ENCODE assay signal across 9 cellular contexts in genomic region chr7:99615989-99616358, GRCh38. TPM values are rescaled to one million over a fixed set of nuclear protein-coding genes. Genes with fewer than 3 reads are reported as not detected.
DNase-seq lines count a peak whose midpoint lies in the region; ATAC-seq lines count a peak whose summit lies in the region.
"Had no signal": no experiment of that assay in that cellular context is flagged by ENCODE, and none has a peak within 500 bp of the region (broad histone marks: within the 10 kb centered on the region; RNA-seq: fewer than 3 reads in every experiment).

No MANE protein-coding gene starts in this region.

- no peaks in the 10 kb centered on the region for H3K27me3 Mint-ChIP-seq in activated CD4-positive, alpha-beta memory T cell treated with anti-CD3 and anti-CD28 coated beads for 36 hours
- peaks cover 0 to 9% of the 10 kb centered on the region in 2 donors for H3K27me3 Mint-ChIP-seq in stimulated activated naive B cell treated with anti-CD40 and anti-IgM and Interleukin-4, amounts not matched to agents 10 μg/mL and 1 μg/mL and 100 μg/mL, for 72 hours

- H3K4me3 Mint-ChIP-seq in activated CD4-positive, alpha-beta memory T cell treated with anti-CD3 and anti-CD28 coated beads for 36 hours, result peak overlapping the region; percentile 95
- H3K4me3 Mint-ChIP-seq in stimulated activated naive B cell treated with anti-CD40 and anti-IgM and Interleukin-4, amounts not matched to agents 10 μg/mL and 1 μg/mL and 100 μg/mL, for 72 hours, result peak overlapping the region; percentile 96 to 98

- peaks cover 29% of the 10 kb centered on the region for H3K36me3 ChIP-seq in iPS-18a (ENCODE audit: control insufficient read depth, low read depth, low read length)

- intact Hi-C loops in activated CD4-positive, alpha-beta memory T cell treated with anti-CD3 and anti-CD28 coated beads for 36 hours (cut with micrococcal nuclease), result loop anchor here (1.0 to 2.0 kb wide), 4 partner anchors 57 to 143 kb away; partner anchors contain the start of genes ZKSCAN5 and ZNF655

- peaks cover 8% of the 10 kb centered on the region for H3K4me1 ChIP-seq in iPS-18a (ENCODE audit: control insufficient read depth, low read depth, low read length)

- no peaks in the 10 kb centered on the region for H3K27me3 ChIP-seq in iPS-18a (ENCODE audit: control insufficient read depth, insufficient read depth, low read length)

- POLR2A ChIA-PET in activated CD4-positive, alpha-beta memory T cell treated with anti-CD3 and anti-CD28 coated beads for 36 hours (lab: Charles Lee), result interaction anchor here (1.0 to 2.3 kb wide), 7 partner anchors 9 to 116 kb away, joined by 4 to 11 read pairs (median 5); partner anchors contain the start of genes FAM200A, TMEM225B, ZNF394 and ZNF655

- H3K27ac ChIP-seq in iPS-18a (ENCODE audit: low read length), result peak overlapping the region; percentile 67

- H3K9ac ChIP-seq in iPS-18a (ENCODE audit: low read length), result peak overlapping the region; percentile 86

- CTCF ChIA-PET in activated CD4-positive, alpha-beta memory T cell treated with anti-CD3 and anti-CD28 coated beads for 36 hours (lab: Charles Lee), result interaction anchor here (0.8 to 2.5 kb wide), 5 partner anchors 11 to 364 kb away, joined by 3 to 5 read pairs (median 4); no protein-coding TSS in a partner anchor

- peak overlapping the region; percentile 92 for H3K27ac Mint-ChIP-seq in activated CD4-positive, alpha-beta memory T cell treated with anti-CD3 and anti-CD28 coated beads for 36 hours
- H3K27ac Mint-ChIP-seq in stimulated activated naive B cell treated with anti-CD40 and anti-IgM and Interleukin-4, amounts not matched to agents 10 μg/mL and 1 μg/mL and 100 μg/mL, for 72 hours, result peak overlapping the region; percentile 97

- peak overlapping the region; percentile 85 for H3K4me3 ChIP-seq in iPS-18a (ENCODE audit: low read length)

- no peaks in the 10 kb centered on the region for H3K9me3 Mint-ChIP-seq in activated CD4-positive, alpha-beta memory T cell treated with anti-CD3 and anti-CD28 coated beads for 36 hours
- H3K9me3 Mint-ChIP-seq in stimulated activated naive B cell treated with anti-CD40 and anti-IgM and Interleukin-4, amounts not matched to agents 10 μg/mL and 1 μg/mL and 100 μg/mL, for 72 hours, result no peaks in the 10 kb centered on the region

- H3K36me3 Mint-ChIP-seq in activated CD4-positive, alpha-beta memory T cell treated with anti-CD3 and anti-CD28 coated beads for 36 hours, result peaks cover 24% of the 10 kb centered on the region
- peaks cover 17 to 27% of the 10 kb centered on the region in 2 donors for H3K36me3 Mint-ChIP-seq in stimulated activated naive B cell treated with anti-CD40 and anti-IgM and Interleukin-4, amounts not matched to agents 10 μg/mL and 1 μg/mL and 100 μg/mL, for 72 hours

- ATAC-seq in stimulated activated naive B cell treated with anti-CD40 and anti-IgM and Interleukin-4, amounts not matched to agents 10 μg/mL and 1 μg/mL and 100 μg/mL, for 72 hours (replicated peaks), result no peak
- ATAC-seq in HG02759 (IDR thresholded peaks at IDR 0.05; ENCODE audit: unreplicated experiment), result no peak

- no peaks in the 10 kb centered on the region for H3K9me3 ChIP-seq in iPS-18a (ENCODE audit: control insufficient read depth, low read depth, low read length)

- peak; percentile 48 for DNase-seq in DMS53 (lab: John Stamatoyannopoulos, UW)
- no peak for DNase-seq in DMS53 treated with DMSO at 0.1 percent for 48 hours (lab: John Stamatoyannopoulos, UW; ENCODE audit: unreplicated experiment)
- no peak for DNase-seq in activated CD4-positive, alpha-beta memory T cell treated with anti-CD3 and anti-CD28 coated beads for 36 hours
- no peak for DNase-seq in stimulated activated naive B cell treated with anti-CD40 and anti-IgM and Interleukin-4, amounts not matched to agents 10 μg/mL and 1 μg/mL and 100 μg/mL, for 72 hours
- no peak for DNase-seq in foreskin melanocyte
- no peak for DNase-seq in GOT3 (lab: John Stamatoyannopoulos, UW)

- H3K4me1 Mint-ChIP-seq in activated CD4-positive, alpha-beta memory T cell treated with anti-CD3 and anti-CD28 coated beads for 36 hours (ENCODE audit: low read depth), result peaks cover 39% of the 10 kb centered on the region
- H3K4me1 Mint-ChIP-seq in stimulated activated naive B cell treated with anti-CD40 and anti-IgM and Interleukin-4, amounts not matched to agents 10 μg/mL and 1 μg/mL and 100 μg/mL, for 72 hours, result peaks cover 22 to 35% of the 10 kb centered on the region in 2 donors

RNA-seq across cellular contexts. Expression of gene ZSCAN25, which starts 0.8 kb away (rescaled TPM):
- total RNA-seq in activated CD4-positive, alpha-beta memory T cell treated with anti-CD3 and anti-CD28 coated beads for 36 hours, result 10 to 100 TPM; 15.9 to 20.3 TPM

RNA-seq across cellular contexts. Expression of gene TMEM225B, which starts 17.9 kb away (rescaled TPM):
- 1 to 10 TPM in 1 of 2 experiments, under 1 TPM in 1; 0.87 to 1.2 TPM for total RNA-seq in activated CD4-positive, alpha-beta memory T cell treated with anti-CD3 and anti-CD28 coated beads for 36 hours
- total RNA-seq: lung microvascular endothelial cell had no signal

RNA-seq across cellular contexts. Expression of gene ZNF655, which starts 57.5 kb away (rescaled TPM):
- 10 to 100 TPM; 47.9 to 49.8 TPM for total RNA-seq in activated CD4-positive, alpha-beta memory T cell treated with anti-CD3 and anti-CD28 coated beads for 36 hours
